8 cellular contexts compared by ENCODE assay signal in the genomic region with DNA sequence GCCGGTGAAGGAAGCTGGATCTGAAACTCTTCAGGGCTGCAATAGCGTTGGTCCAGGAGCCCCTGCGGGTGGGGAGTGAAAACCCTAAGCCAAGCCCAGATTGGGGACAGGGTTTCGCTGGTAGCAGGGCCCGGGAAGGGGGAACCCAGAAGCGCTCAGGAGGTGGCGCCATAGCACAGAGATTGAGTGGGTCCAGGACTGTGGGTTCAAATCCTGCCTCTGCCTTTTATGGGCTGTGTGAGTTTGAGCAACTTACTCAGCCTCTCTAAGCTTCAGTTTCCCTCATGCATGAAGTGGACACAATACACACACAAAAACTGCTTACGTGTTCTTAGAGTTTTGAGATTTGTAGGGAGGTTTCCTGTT. TPM values are rescaled to one million over a fixed set of nuclear protein-coding genes. Genes with fewer than 3 reads are reported as not detected.
A peak's percentile ranks its signal among the peaks of the same experiment; 100 is the strongest.
DNase-seq lines count a peak whose midpoint lies in the region; TF ChIP-seq lines count a peak whose summit lies in the region.

No MANE protein-coding gene starts in this region.

- H2BK15ac ChIP-seq in neuronal stem cell (ENCODE audit: low read length): no peak overlapping the region

- no peak overlapping the region for H3K4ac ChIP-seq in neuronal stem cell (ENCODE audit: low read length)

- no peak overlapping the region for H2BK5ac ChIP-seq in neuronal stem cell (ENCODE audit: low read length)

- no peak overlapping the region for H3K4me3 Mint-ChIP-seq in CD14-positive monocyte

- H3K36me3 Mint-ChIP-seq in CD14-positive monocyte: no peaks in the 10 kb centered on the region

- H3K23ac ChIP-seq in neuronal stem cell (ENCODE audit: low read depth, low read length, poor library complexity): no peak overlapping the region

- H2BK120ac ChIP-seq in neuronal stem cell (ENCODE audit: low read depth, low read length): no peak overlapping the region

- peaks cover 0 to 7% (median 3%) of the 10 kb centered on the region in 3 donors for H3K27me3 Mint-ChIP-seq in CD14-positive monocyte (ENCODE audit: low read depth in 3 of 3)

- TF ChIP-seq POLR2A in esophagus muscularis mucosa (IDR thresholded peaks at IDR 0.05; ENCODE audit: low read depth): no peak

- H3K4me3 ChIP-seq in esophagus muscularis mucosa (no peak overlapping the region), neuronal stem cell (ENCODE audit: low read length in 2 of 2) (no peak overlapping the region)

- no peaks in the 10 kb centered on the region for H3K36me3 ChIP-seq in esophagus muscularis mucosa
- no peaks in the 10 kb centered on the region for H3K36me3 ChIP-seq in neuronal stem cell (replicated peaks in 1 of 2; ENCODE audit: control insufficient read depth in 2 of 2, insufficient read depth in 2 of 2, low read length in 2 of 2)

- no peaks in the 10 kb centered on the region for H3K4me1 Mint-ChIP-seq in CD14-positive monocyte

- no peak overlapping the region for H3K27ac ChIP-seq in esophagus muscularis mucosa (replicated peaks in 1 of 4)
- no peak overlapping the region for H3K27ac ChIP-seq in neuronal stem cell (replicated peaks; ENCODE audit: low read length)

- no peak overlapping the region for H4K8ac ChIP-seq in neuronal stem cell (ENCODE audit: low read depth, low read length)

- no peak overlapping the region for H2BK12ac ChIP-seq in neuronal stem cell (ENCODE audit: low read length)

- no peak overlapping the region for H3K4me2 ChIP-seq in neuronal stem cell (ENCODE audit: insufficient read depth, low read length, poor library complexity, severe bottlenecking)

- H3K27me3 ChIP-seq in esophagus muscularis mucosa (peaks cover 0 to 55% (median 0%) of the 10 kb centered on the region in 4 donors), neuronal stem cell (ENCODE audit: control insufficient read depth in 3 of 3, insufficient read depth in 3 of 3, low read depth in 1 of 3, low read length in 3 of 3) (no peaks in the 10 kb centered on the region)

- H3K9ac ChIP-seq in neuronal stem cell (ENCODE audit: low read depth, low read length, poor library complexity): no peak overlapping the region

- no peak overlapping the region for H2AFZ ChIP-seq in neuronal stem cell (ENCODE audit: low read length)

- no peak for TF ChIP-seq EP300 in esophagus muscularis mucosa (IDR thresholded peaks at IDR 0.05)

- intact Hi-C loops in CD14-positive monocyte (cut with micrococcal nuclease): loop anchor here in 1 of 2 donors (10.0 kb wide), 1 partner anchor 112 kb away; the partner anchor contains the start of gene LRFN1
- intact Hi-C loops in esophagus muscularis mucosa (cut with DNase I): no loop called here

- no peak overlapping the region for H3K18ac ChIP-seq in neuronal stem cell (ENCODE audit: low read length)

- DNase-seq in CD14-positive monocyte (ENCODE audit: low spot score) (no peak), Kasumi-1 (lab: John Stamatoyannopoulos, UW) (peak; percentile 33 to 44), esophagus muscularis mucosa (ENCODE audit: extremely low spot score) (no peak), COLO829 (ENCODE audit: low spot score) (no peak), mucosa of gallbladder (ENCODE audit: low spot score) (no peak), neuronal stem cell (ENCODE audit: low spot score) (no peak)
- peak; percentile 35 to 43 for DNase-seq in activated CD4-positive, alpha-beta T cell treated with anti-CD3 and anti-CD28 coated beads, Interleukin-2, amount 50 U/mL, for 24 hours (ENCODE audit: low read depth in 1 of 2, low spot score in 1 of 2)
- peak; percentile 29 for DNase-seq in stimulated activated CD4-positive, alpha-beta T cell treated with anti-CD3 and anti-CD28 coated beads, Interleukin-2, amount 100 ng/mL, for 4 hours (ENCODE audit: low read depth)

- no peak overlapping the region for H4K91ac ChIP-seq in neuronal stem cell (ENCODE audit: low read depth, low read length, poor library complexity)

- WGBS in esophagus muscularis mucosa: 23% methylated on average over 8 of the region's 8 CpGs
- WGBS in neuronal stem cell (ENCODE audit: extremely low coverage in 2 of 2, insufficient read length in 2 of 2, insufficient replicate concordance in 1 of 2), 2 donors: no CpG with 5 or more reads among the region's 8 CpGs

- H3K9me3 ChIP-seq in esophagus muscularis mucosa (peaks cover 0 to 17% (median 11%) of the 10 kb centered on the region in 4 donors), neuronal stem cell (replicated peaks in 1 of 2; ENCODE audit: control insufficient read depth in 2 of 2, insufficient read depth in 1 of 2, low read depth in 1 of 2, low read length in 2 of 2) (peaks cover 2 to 4% of the 10 kb centered on the region in 2 donors)

- H3K4me1 ChIP-seq in esophagus muscularis mucosa (no peaks in the 10 kb centered on the region), neuronal stem cell (ENCODE audit: control insufficient read depth in 2 of 2, insufficient read depth in 1 of 2, low read depth in 1 of 2, low read length in 2 of 2) (no peaks in the 10 kb centered on the region)

- H3K27ac Mint-ChIP-seq in CD14-positive monocyte: no peak overlapping the region

- peaks cover 0 to 4% (median 2%) of the 10 kb centered on the region in 7 donors for H3K9me3 Mint-ChIP-seq in CD14-positive monocyte

- peak; percentile 23 for TF ChIP-seq CTCF in CD14-positive monocyte (IDR thresholded peaks at IDR 0.05)
- peak in 2 of 3 experiments; percentile 9 for TF ChIP-seq CTCF in esophagus muscularis mucosa (IDR thresholded peaks at IDR 0.05)

- no peak overlapping the region for H2AK5ac ChIP-seq in neuronal stem cell (ENCODE audit: low read depth, low read length)

- H3K14ac ChIP-seq in neuronal stem cell (ENCODE audit: low read length): no peak overlapping the region

- peaks cover 2% of the 10 kb centered on the region for H3K79me1 ChIP-seq in neuronal stem cell (ENCODE audit: low read depth, low read length)

RNA-seq across cellular contexts. Expression of gene SYCN, which starts 8.3 kb away (rescaled TPM):
- polyA plus RNA-seq in CD14-positive monocyte: not detected
- total RNA-seq in esophagus muscularis mucosa (not detected), mucosa of gallbladder (1.1 TPM)
- polyA plus RNA-seq in neuronal stem cell (2013, experiment 1 of 2): not detected
- not detected for polyA plus RNA-seq in neuronal stem cell (2013, experiment 2 of 2)

RNA-seq across cellular contexts. Expression of gene NCCRP1, which starts 15.6 kb away (rescaled TPM):
- not detected for polyA plus RNA-seq in CD14-positive monocyte
- under 1 TPM in 3 of 4 donors, not detected in 1; 0.17 to 0.42 (median 0.39) TPM for total RNA-seq in esophagus muscularis mucosa
- 0.17 TPM for total RNA-seq in mucosa of gallbladder
- 2.0 TPM for polyA plus RNA-seq in neuronal stem cell (2013, experiment 1 of 2)
- 1.6 TPM for polyA plus RNA-seq in neuronal stem cell (2013, experiment 2 of 2)

RNA-seq across cellular contexts. Expression of gene IFNL3, which starts 32.4 kb away (rescaled TPM):
- polyA plus RNA-seq in CD14-positive monocyte: not detected
- total RNA-seq in esophagus muscularis mucosa: not detected
- not detected for total RNA-seq in mucosa of gallbladder
- not detected for polyA plus RNA-seq in neuronal stem cell (2013, experiment 1 of 2)
- 0.06 TPM for polyA plus RNA-seq in neuronal stem cell (2013, experiment 2 of 2)

RNA-seq across cellular contexts. Expression of gene IFNL4, which starts 36.3 kb away (rescaled TPM):
- polyA plus RNA-seq in CD14-positive monocyte: not detected
- total RNA-seq in esophagus muscularis mucosa (not detected), mucosa of gallbladder (not detected)
- polyA plus RNA-seq in neuronal stem cell (2013, experiment 1 of 2): 0.03 TPM
- polyA plus RNA-seq in neuronal stem cell (2013, experiment 2 of 2): 0.03 TPM

RNA-seq across cellular contexts. Expression of gene IFNL2, which starts 55.8 kb away (rescaled TPM):
- not detected for polyA plus RNA-seq in CD14-positive monocyte
- total RNA-seq in esophagus muscularis mucosa: not detected
- total RNA-seq in mucosa of gallbladder: not detected
- not detected for polyA plus RNA-seq in neuronal stem cell (2013, experiment 1 of 2)
- polyA plus RNA-seq in neuronal stem cell (2013, experiment 2 of 2): not detected

Comparison
In these comparisons a context has a peak if more than half of its experiments do, and no peak if none do; other contexts are left out.
1. DNase-seq: peak in Kasumi-1 (2 of 2), activated CD4-positive, alpha-beta T cell treated with anti-CD3 and anti-CD28 coated beads, Interleukin-2, amount 50 U/mL, for 24 hours (2 of 2) and stimulated activated CD4-positive, alpha-beta T cell treated with anti-CD3 and anti-CD28 coated beads, Interleukin-2, amount 100 ng/mL, for 4 hours (single experiment); none in CD14-positive monocyte (single experiment), esophagus muscularis mucosa (single experiment), COLO829 (single experiment), mucosa of gallbladder (single experiment) and neuronal stem cell (single experiment).